In the genomic region with DNA sequence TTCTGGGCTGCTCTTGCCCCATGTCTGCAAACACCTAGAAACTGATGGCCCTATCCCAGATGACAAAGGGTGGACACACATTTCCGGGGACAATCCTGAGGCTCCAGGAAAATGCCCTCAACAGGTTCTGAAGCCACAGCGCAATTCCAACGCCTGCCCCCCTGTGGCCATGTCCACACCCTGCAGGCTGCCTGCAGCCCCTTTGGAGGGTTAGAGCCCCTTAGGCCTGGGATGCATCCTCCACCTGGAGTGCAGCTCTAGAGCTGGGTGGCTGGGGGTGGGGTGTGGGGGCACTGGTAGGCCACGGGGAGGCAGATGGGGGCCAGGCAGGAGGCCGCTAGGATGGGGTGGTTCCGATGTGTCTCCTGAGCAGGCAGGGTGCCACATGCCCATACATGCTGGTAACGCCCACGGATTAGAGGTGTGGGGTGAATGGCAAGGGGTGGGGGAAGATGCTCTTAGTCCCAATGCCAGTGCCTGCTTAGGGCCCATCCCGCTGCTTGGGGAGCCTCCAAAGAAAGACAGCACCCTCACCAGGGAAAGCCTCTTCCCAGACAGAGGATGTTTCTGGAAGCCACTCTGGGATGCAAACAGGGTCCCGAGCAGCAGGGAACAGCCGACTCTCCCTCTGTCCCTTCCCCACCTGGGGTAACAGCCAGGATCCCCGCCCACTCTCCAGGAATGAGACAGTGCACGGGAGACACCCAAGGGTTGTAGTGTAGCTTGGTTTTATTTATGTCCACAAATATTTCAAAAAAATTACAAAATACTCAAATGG, we compare ENCODE assay signal across 8 cellular contexts. TPM values are rescaled to one million over a fixed set of nuclear protein-coding genes. Genes with fewer than 3 reads are reported as not detected.
A peak's percentile ranks its signal among the peaks of the same experiment; 100 is the strongest.
DNase-seq lines count a peak whose midpoint lies in the region; TF ChIP-seq lines count a peak whose summit lies in the region.

No MANE protein-coding gene starts in this region.

- H3K4me1 ChIP-seq in neural progenitor cell, result no peaks in the 10 kb centered on the region

- H3K36me3 Mint-ChIP-seq in neural progenitor cell, result peaks cover 31% of the 10 kb centered on the region

- H3K79me2 ChIP-seq in neural progenitor cell (ENCODE audit: low read depth), result no peaks in the 10 kb centered on the region

- H3K27ac ChIP-seq in cingulate gyrus (ENCODE audit: low read depth, low read length) (peak overlapping the region; percentile 34), neural progenitor cell (peak overlapping the region; percentile 70)

- peak overlapping the region; percentile 85 for H3K27ac Mint-ChIP-seq in neural progenitor cell

- no peaks in the 10 kb centered on the region for H3K9me3 ChIP-seq in neural progenitor cell (ENCODE audit: low read depth)

- no peak overlapping the region for H3K4me3 ChIP-seq in LNCaP clone FGC (ENCODE audit: low read depth, low read length)
- H3K4me3 ChIP-seq in neural progenitor cell, result no peak overlapping the region

- H4K20me1 ChIP-seq in neural progenitor cell (ENCODE audit: low read depth), result peaks cover 22% of the 10 kb centered on the region

- H3K27me3 ChIP-seq in neural progenitor cell, result no peaks in the 10 kb centered on the region

- H3K4me2 ChIP-seq in neural progenitor cell, result no peak overlapping the region

- DNase-seq in Daoy (ENCODE audit: low read depth), result peak; percentile 43
- no peak for DNase-seq in LNCaP clone FGC (ENCODE audit: low read depth)
- DNase-seq in neural progenitor cell (ENCODE audit: low spot score), result peak; percentile 81
- no peak for DNase-seq in DMS114 treated with DMSO at 0.1 percent for 48 hours (lab: John Stamatoyannopoulos, UW; ENCODE audit: unreplicated experiment)
- no peak for DNase-seq in middle frontal gyrus (ENCODE audit: extremely low spot score, low spot score)
- DNase-seq in kidney tubule cell (ENCODE audit: low spot score), result no peak
- DNase-seq in DMS79 (lab: John Stamatoyannopoulos, UW), result no peak

- no peaks in the 10 kb centered on the region for H3K36me3 ChIP-seq in neural progenitor cell

- peaks cover 20% of the 10 kb centered on the region for H3K27me3 Mint-ChIP-seq in neural progenitor cell (ENCODE audit: insufficient read depth, low read depth)

- H3K9ac ChIP-seq in neural progenitor cell, result no peak overlapping the region

- H3K9me3 Mint-ChIP-seq in neural progenitor cell, result no peaks in the 10 kb centered on the region

- H3F3A ChIP-seq in neural progenitor cell (ENCODE audit: low read depth), result peaks cover 33% of the 10 kb centered on the region

- no peak overlapping the region for H2AFZ ChIP-seq in neural progenitor cell (replicated peaks)

- H3K4me1 Mint-ChIP-seq in neural progenitor cell, result peaks cover 25% of the 10 kb centered on the region

- TF ChIP-seq CTCF in LNCaP clone FGC (IDR thresholded peaks at IDR 0.05; ENCODE audit: control insufficient read depth, extremely low read depth, insufficient read depth) (peak; percentile 50), neural progenitor cell (IDR thresholded peaks at IDR 0.05) (peak; percentile 82)

- H3K4me3 Mint-ChIP-seq in neural progenitor cell, result no peak overlapping the region

RNA-seq across cellular contexts. Expression of a gene that starts 34.0 kb away (rescaled TPM):
- total RNA-seq in Daoy (2014; rRNA removed; shearing (Covaris generic)), result 0.06 and 0.34 TPM in 2 replicates
- 1.1 and 3.3 TPM in 2 replicates for total RNA-seq in neural progenitor cell (ENCODE audit: low replicate concordance)

Comparison
In these comparisons a context has a peak if more than half of its experiments do, and no peak if none do; other contexts are left out.
1. DNase-seq: peak in Daoy (single experiment) and neural progenitor cell (single experiment); none in LNCaP clone FGC (single experiment), DMS114 treated with DMSO at 0.1 percent for 48 hours (single experiment), middle frontal gyrus (single experiment), kidney tubule cell (single experiment) and DMS79 (single experiment).